Comparison of ENCODE assay signal across 21 cellular contexts in genomic region chrX:28628101-28628500, GRCh38. TPM values are rescaled to one million over a fixed set of nuclear protein-coding genes. Genes with fewer than 3 reads are reported as not detected.
DNase-seq lines count a peak whose midpoint lies in the region; ATAC-seq, FAIRE-seq and TF ChIP-seq lines count a peak whose summit lies in the region.
"Had no signal": no experiment of that assay in that cellular context is flagged by ENCODE, and none has a peak within 500 bp of the region (broad histone marks: within the 10 kb centered on the region; RNA-seq: fewer than 3 reads in every experiment).

No MANE protein-coding gene starts in this region.

- no peak overlapping the region for H2AFZ ChIP-seq in HepG2 (ENCODE audit: low read length)

- no TSS peak for BruUV-seq in HepG2 (replicated peaks; lab: Mats Ljungman, UMichigan)

- DNase-seq in left ventricle myocardium superior (no peak), Right ventricle myocardium inferior (ENCODE audit: missing footprints) (no peak), adipocyte (ENCODE audit: low read depth) (peak; percentile 30), HepG2 (ENCODE audit: low spot score) (peak; percentile 1), NCI-H524 treated with DMSO at 0.1 percent for 48 hours (lab: John Stamatoyannopoulos, UW) (no peak)
- DNase-seq: BE2C, DMS79, H7, Karpas-422, MV-4-11, NCI-H1105 treated with DMSO at 0.1 percent for 48 hours, NCI-H1694, NCI-H2081 treated with DMSO at 0.1 percent for 48 hours, NCI-H510A, NCI-H774, Peyer's patch had no signal

- no peaks in the 10 kb centered on the region for H3K36me3 ChIP-seq in adipocyte (ENCODE audit: control insufficient read depth, insufficient read depth, low read length, severe bottlenecking)
- no peaks in the 10 kb centered on the region for H3K36me3 ChIP-seq in HepG2 (replicated peaks in 1 of 2; ENCODE audit: control insufficient read depth in 1 of 2, insufficient read depth in 2 of 2, low read length in 2 of 2)
- H3K36me3 ChIP-seq: BE2C, Peyer's patch, SJSA1 had no signal

- no peak for FAIRE-seq in HepG2 (lab: Jason Lieb, UNC)
- FAIRE-seq: A204.1 had no signal

- intact Hi-C loops in left ventricle myocardium superior (cut with micrococcal nuclease) (no loop called here), Right ventricle myocardium inferior (cut with DNase I) (no loop called here), HepG2 (cut with micrococcal nuclease; ENCODE audit: unreplicated experiment) (no loop called here)

- TF ChIP-seq EP300 in HepG2 (IDR thresholded peaks at IDR 0.05; ENCODE audit: low read depth in 2 of 2, low read length in 2 of 2) (no peak), HepG2 (CRISPR knock-in tag; IDR thresholded peaks at IDR 0.05; ENCODE audit: borderline replicate concordance) (no peak)

- no peaks in the 10 kb centered on the region for H4K20me1 ChIP-seq in HepG2 (ENCODE audit: insufficient read depth, low read length)

- POLR2A ChIA-PET in HepG2 (lab: Yijun Ruan, JAX): no interaction called here

- H3K27ac ChIP-seq in HepG2 (ENCODE audit: extremely low read length, insufficient read depth, low read length): no peak overlapping the region
- H3K27ac ChIP-seq: Peyer's patch, SJSA1 had no signal

- H3K4me3 ChIP-seq in adipocyte (ENCODE audit: low read length) (no peak overlapping the region), HepG2 (replicated peaks in 1 of 3; ENCODE audit: insufficient read depth in 1 of 3, low read depth in 2 of 3, low read length in 3 of 3) (no peak overlapping the region)
- H3K4me3 ChIP-seq: Peyer's patch, SJSA1 had no signal

- H3K27me3 ChIP-seq in adipocyte (replicated peaks; ENCODE audit: control insufficient read depth, insufficient read depth, low read length): no peaks in the 10 kb centered on the region
- no peaks in the 10 kb centered on the region for H3K27me3 ChIP-seq in HepG2 (ENCODE audit: control insufficient read depth in 1 of 2, insufficient read depth in 2 of 2, low read length in 2 of 2)
- H3K27me3 ChIP-seq: BE2C, Peyer's patch, SJSA1 had no signal

- ATAC-seq in left ventricle myocardium superior (peak; percentile 44), Right ventricle myocardium inferior (no peak), HepG2 (no peak), GM21360 (IDR thresholded peaks at IDR 0.05; ENCODE audit: unreplicated experiment) (no peak), GM21423 (IDR thresholded peaks at IDR 0.05; ENCODE audit: unreplicated experiment) (no peak)

- H3K4me2 ChIP-seq in HepG2 (ENCODE audit: low read depth, low read length): no peak overlapping the region

- CTCF ChIA-PET in HepG2 (lab: Yijun Ruan, JAX; ENCODE audit: low intra/inter-chr PET ratio, low total read pairs): no interaction called here

- no peaks in the 10 kb centered on the region for H3K79me2 ChIP-seq in HepG2 (ENCODE audit: insufficient read depth, low read length)

- TF ChIP-seq POLR2A in HepG2 (IDR thresholded peaks at IDR 0.05; ENCODE audit: insufficient read depth in 1 of 2, low read depth in 2 of 2, low read length in 2 of 2): no peak

- H3K9ac ChIP-seq in adipocyte (ENCODE audit: low read length) (no peak overlapping the region), HepG2 (ENCODE audit: insufficient read depth, low read depth, low read length) (no peak overlapping the region)

- no peak for TF ChIP-seq CTCF in HepG2 (CRISPR knock-in tag; IDR thresholded peaks at IDR 0.05)

- H3K9me3 ChIP-seq in adipocyte (ENCODE audit: control insufficient read depth, low read length) (no peaks in the 10 kb centered on the region), HepG2 (ENCODE audit: low read length) (no peaks in the 10 kb centered on the region)
- H3K9me3 ChIP-seq: BE2C, Peyer's patch, SJSA1 had no signal

- TF ChIP-seq RAD21 in HepG2 (CRISPR knock-in tag; IDR thresholded peaks at IDR 0.05): no peak

- in situ Hi-C loops in HepG2 (cut with HindIII; ENCODE audit: extremely low pct_ligation_motif_present, low pct_unique_long_range_greater_than_20kb): no loop called here

- H3K4me1 ChIP-seq in adipocyte (ENCODE audit: control insufficient read depth, insufficient read depth, low read length): no peaks in the 10 kb centered on the region
- no peaks in the 10 kb centered on the region for H3K4me1 ChIP-seq in HepG2 (ENCODE audit: insufficient read depth, low read length)
- H3K4me1 ChIP-seq: BE2C, Peyer's patch, SJSA1 had no signal

TF ChIP-seq in HepG2, 621 proteins besides CTCF, POLR2A, EP300 and RAD21 (continues in another document):
- TF ChIP-seq GFI1 (CRISPR knock-in tag; IDR thresholded peaks at IDR 0.05; ENCODE audit: borderline replicate concordance) (no peak), ZNF576 (CRISPR knock-in tag; IDR thresholded peaks at IDR 0.05) (no peak), HMG20B (CRISPR knock-in tag; conservative IDR thresholded peaks at IDR 0.05) (no peak), GZF1 (CRISPR knock-in tag; IDR thresholded peaks at IDR 0.05) (no peak), SYNCRIP (IDR thresholded peaks at IDR 0.05; ENCODE audit: insufficient read depth, low read depth, low read length) (no peak)
- TF ChIP-seq, protein P1, sequence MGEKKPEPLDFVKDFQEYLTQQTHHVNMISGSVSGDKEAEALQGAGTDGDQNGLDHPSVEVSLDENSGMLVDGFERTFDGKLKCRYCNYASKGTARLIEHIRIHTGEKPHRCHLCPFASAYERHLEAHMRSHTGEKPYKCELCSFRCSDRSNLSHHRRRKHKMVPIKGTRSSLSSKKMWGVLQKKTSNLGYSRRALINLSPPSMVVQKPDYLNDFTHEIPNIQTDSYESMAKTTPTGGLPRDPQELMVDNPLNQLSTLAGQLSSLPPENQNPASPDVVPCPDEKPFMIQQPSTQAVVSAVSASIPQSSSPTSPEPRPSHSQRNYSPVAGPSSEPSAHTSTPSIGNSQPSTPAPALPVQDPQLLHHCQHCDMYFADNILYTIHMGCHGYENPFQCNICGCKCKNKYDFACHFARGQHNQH (CRISPR knock-in tag; IDR thresholded peaks at IDR 0.05): no peak

RNA-seq across cellular contexts. Expression of gene IL1RAPL1, which starts 40.9 kb away (rescaled TPM):
- total RNA-seq in left ventricle myocardium superior (4.7 TPM), Right ventricle myocardium inferior (4.0 TPM), HepG2 (2016; rRNA removed; fragmentation: Illumina TruSeq; extraction: Trizol) (not detected in 2 replicates)
- not detected in 2 replicates for total RNA-seq in HepG2 (2016; cell fraction: cytosol; rRNA removed; fragmentation: Illumina TruSeq; extraction: Trizol; ENCODE audit: low read depth)
- total RNA-seq in HepG2 (2016; cell fraction: insoluble cytoplasmic fraction; rRNA removed; fragmentation: Illumina TruSeq; extraction: Trizol): not detected in 2 replicates
- total RNA-seq in HepG2 (2016; cell fraction: membrane; rRNA removed; fragmentation: Illumina TruSeq; extraction: Trizol): not detected in 2 replicates
- total RNA-seq in HepG2 (2016; cell fraction: nucleus; rRNA removed; fragmentation: Illumina TruSeq; extraction: Trizol): not detected in 2 replicates
- polyA plus RNA-seq in HepG2 (2011; rRNA removed): 0.04 TPM in 1 of 2 replicates, not detected in the other
- not detected in 2 replicates for polyA plus RNA-seq in HepG2 (2011; cell fraction: cytosol; rRNA removed)
- not detected in 2 replicates for polyA plus RNA-seq in HepG2 (2011; cell fraction: nucleus; rRNA removed)
- not detected in 2 replicates for polyA plus RNA-seq in HepG2 (2012)
- not detected in 2 replicates for polyA plus RNA-seq in HepG2 (2016; cell fraction: cytosol; fragmentation: Illumina TruSeq; extraction: Trizol; ENCODE audit: low read depth)
- polyA plus RNA-seq in HepG2 (2016; cell fraction: insoluble cytoplasmic fraction; fragmentation: Illumina TruSeq; extraction: Trizol; ENCODE audit: low read depth): not detected in 2 replicates
- polyA plus RNA-seq in HepG2 (2016; cell fraction: membrane; fragmentation: Illumina TruSeq; extraction: Trizol; ENCODE audit: low read depth): not detected in 2 replicates
- polyA plus RNA-seq in HepG2 (2016; cell fraction: nucleus; fragmentation: Illumina TruSeq; extraction: Trizol; ENCODE audit: insufficient read depth, low read depth): not detected in 2 replicates
- polyA minus RNA-seq in HepG2 (2011; rRNA and poly(A)+ RNA removed; ENCODE audit: low replicate concordance): not detected in 2 replicates
- polyA minus RNA-seq in HepG2 (2011; cell fraction: cytosol; rRNA and poly(A)+ RNA removed): not detected in 2 replicates
- not detected in 2 replicates for polyA minus RNA-seq in HepG2 (2011; cell fraction: nucleus; rRNA and poly(A)+ RNA removed)
- total RNA-seq: OCI-LY7, Peyer's patch, SJSA1 had no signal

Comparison
In these comparisons a context has a peak if more than half of its experiments do, and no peak if none do; other contexts are left out.
1. DNase-seq: peak in adipocyte (single experiment) and HepG2 (single experiment); none in left ventricle myocardium superior (single experiment), Right ventricle myocardium inferior (single experiment) and NCI-H524 treated with DMSO at 0.1 percent for 48 hours (single experiment).